8 cellular contexts compared by ENCODE assay signal in the genomic region with DNA sequence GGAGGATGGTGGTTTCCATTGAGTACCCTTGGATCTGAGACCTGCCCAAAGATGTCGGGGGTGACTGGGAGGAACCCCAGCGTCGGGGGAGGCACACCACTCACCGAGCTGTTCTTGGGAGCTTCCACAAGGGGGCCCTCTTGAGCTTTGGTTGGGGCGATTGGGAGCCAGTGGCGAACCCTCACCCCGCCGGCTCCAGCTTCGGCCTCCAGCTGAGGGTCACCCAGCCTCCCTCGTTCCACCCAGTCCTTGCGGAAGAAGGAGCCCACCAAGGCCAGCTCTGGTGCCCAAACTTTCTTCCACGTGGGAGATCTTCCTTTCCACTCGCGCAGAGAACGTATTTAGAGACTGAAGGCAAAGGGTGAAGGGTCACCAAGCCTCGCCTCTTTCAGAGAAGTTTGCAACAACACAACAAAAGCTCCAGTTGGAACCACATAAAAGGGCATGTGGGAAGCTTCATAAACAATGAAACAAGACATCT. TPM values are rescaled to one million over a fixed set of nuclear protein-coding genes. Genes with fewer than 3 reads are reported as not detected.
DNase-seq lines count a peak whose midpoint lies in the region; ATAC-seq and TF ChIP-seq lines count a peak whose summit lies in the region.

No MANE protein-coding gene starts in this region.

- H3K4me3 ChIP-seq in OCI-LY7 (ENCODE audit: low read depth, low read length, poor library complexity, severe bottlenecking) (no peak overlapping the region), iPS-20b (ENCODE audit: low read length) (no peak overlapping the region; the same call in 1 of the 2 replicates)

- no peaks in the 10 kb centered on the region for H3K9me2 ChIP-seq in OCI-LY7 (ENCODE audit: insufficient read depth, low read length)

- no peaks in the 10 kb centered on the region for H3K79me2 ChIP-seq in OCI-LY7 (ENCODE audit: insufficient read depth, low read depth, low read length)

- TF ChIP-seq CTCF in GM12874 (IDR thresholded peaks at IDR 0.05; ENCODE audit: insufficient read depth, low read depth, low read length) (peak; percentile 26; the same call in 1 of the 2 replicates), OCI-LY7 (conservative IDR thresholded peaks at IDR 0.05; ENCODE audit: low read length) (peak; percentile 66)

- no peak overlapping the region for H3K4me3 Mint-ChIP-seq in activated naive CD8-positive, alpha-beta T cell treated with anti-CD3 and anti-CD28 coated beads for 36 hours
- no peak overlapping the region for H3K4me3 Mint-ChIP-seq in immature natural killer cell

- H3K4me1 Mint-ChIP-seq in activated naive CD8-positive, alpha-beta T cell treated with anti-CD3 and anti-CD28 coated beads for 36 hours: peaks cover 4% of the 10 kb centered on the region
- H3K4me1 Mint-ChIP-seq in immature natural killer cell: no peaks in the 10 kb centered on the region

- H3K27ac Mint-ChIP-seq in activated naive CD8-positive, alpha-beta T cell treated with anti-CD3 and anti-CD28 coated beads for 36 hours: no peak overlapping the region
- no peak overlapping the region for H3K27ac Mint-ChIP-seq in immature natural killer cell

- H3K4me1 ChIP-seq in OCI-LY7 (ENCODE audit: insufficient read depth, low read length, poor library complexity, severe bottlenecking) (no peaks in the 10 kb centered on the region), iPS-20b (ENCODE audit: insufficient read depth, low read length) (peaks cover 7% of the 10 kb centered on the region; the same call in 1 of the 2 replicates)

- H3K27me3 Mint-ChIP-seq in activated naive CD8-positive, alpha-beta T cell treated with anti-CD3 and anti-CD28 coated beads for 36 hours: peaks cover 14% of the 10 kb centered on the region
- peaks cover 6 to 9% (median 7%) of the 10 kb centered on the region in 3 donors for H3K27me3 Mint-ChIP-seq in immature natural killer cell (ENCODE audit: low read depth in 3 of 3)

- CTCF ChIA-PET in OCI-LY7 (lab: Charles Lee; ENCODE audit: unreplicated experiment): interaction anchor here (1.0 kb wide), 1 partner anchor 10 kb away, joined by 3 read pairs; no protein-coding TSS in a partner anchor

- no peaks in the 10 kb centered on the region for H4K20me1 ChIP-seq in OCI-LY7 (ENCODE audit: insufficient read depth, low read length)

- H3K27ac ChIP-seq in OCI-LY7 (ENCODE audit: low read depth, low read length, poor library complexity, severe bottlenecking) (no peak overlapping the region), iPS-20b (ENCODE audit: low read length) (no peak overlapping the region)

- DNase-seq in OCI-LY7 (ENCODE audit: low spot score) (peak; percentile 6), NCI-H146 (lab: John Stamatoyannopoulos, UW) (no peak), immature natural killer cell (no peak)
- DNase-seq in activated naive CD8-positive, alpha-beta T cell treated with anti-CD3 and anti-CD28 coated beads for 36 hours: peak; percentile 65
- peak; percentile 37 for DNase-seq in stimulated activated CD4-positive, alpha-beta T cell treated with anti-CD3 and anti-CD28 coated beads, Interleukin-2, amount 100 ng/mL, for 4 hours (ENCODE audit: low read depth)

- H3K9me3 Mint-ChIP-seq in activated naive CD8-positive, alpha-beta T cell treated with anti-CD3 and anti-CD28 coated beads for 36 hours: peaks cover 18% of the 10 kb centered on the region
- peaks cover 7 to 15% (median 11%) of the 10 kb centered on the region in 6 donors for H3K9me3 Mint-ChIP-seq in immature natural killer cell

- POLR2A ChIA-PET in OCI-LY7 (lab: Charles Lee): no interaction called here

- no peak overlapping the region for H3K4me2 ChIP-seq in OCI-LY7 (ENCODE audit: low read length)

- intact Hi-C loops in OCI-LY7 (cut with micrococcal nuclease; ENCODE audit: unreplicated experiment): no loop called here

- peaks cover 10% of the 10 kb centered on the region for H3K36me3 Mint-ChIP-seq in activated naive CD8-positive, alpha-beta T cell treated with anti-CD3 and anti-CD28 coated beads for 36 hours
- peaks cover 14 to 15% (median 15%) of the 10 kb centered on the region in 3 donors for H3K36me3 Mint-ChIP-seq in immature natural killer cell

- H3K27me3 ChIP-seq in iPS-20b (ENCODE audit: insufficient read depth, low read length): no peaks in the 10 kb centered on the region; the same call in 1 of the 2 replicates

- BruUV-seq in OCI-LY7 (replicated peaks; lab: Mats Ljungman, UMichigan): no TSS peak

- H3K36me3 ChIP-seq in OCI-LY7 (ENCODE audit: insufficient read depth, low read length) (no peaks in the 10 kb centered on the region), iPS-20b (ENCODE audit: insufficient read depth, low read depth, low read length) (no peaks in the 10 kb centered on the region)

- H3K9ac ChIP-seq in iPS-20b (ENCODE audit: low read depth, low read length): peak overlapping the region; percentile 58; the same call in 1 of the 2 replicates

- H2AFZ ChIP-seq in OCI-LY7 (ENCODE audit: low read length): no peak overlapping the region

- ATAC-seq in HG03432 (IDR thresholded peaks at IDR 0.05; ENCODE audit: unreplicated experiment): no peak

- H3K9me3 ChIP-seq in OCI-LY7 (ENCODE audit: low read length): peaks cover 15% of the 10 kb centered on the region
- H3K9me3 ChIP-seq in iPS-20b (ENCODE audit: insufficient read depth, low read depth, low read length): peaks cover 21% of the 10 kb centered on the region

RNA-seq across cellular contexts. Expression of gene APCDD1L, which starts 33.6 kb away (rescaled TPM):
- total RNA-seq in OCI-LY7 (2014; rRNA removed; shearing (Covaris generic)): not detected in 2 replicates
- total RNA-seq in OCI-LY7 (2022): not detected in 2 replicates
- not detected for total RNA-seq in activated naive CD8-positive, alpha-beta T cell treated with anti-CD3 and anti-CD28 coated beads for 36 hours
- polyA plus RNA-seq in immature natural killer cell: not detected

Comparison
In these comparisons a context has a peak if more than half of its experiments do, and no peak if none do; other contexts are left out.
1. DNase-seq: peak in OCI-LY7 (single experiment), activated naive CD8-positive, alpha-beta T cell treated with anti-CD3 and anti-CD28 coated beads for 36 hours (single experiment) and stimulated activated CD4-positive, alpha-beta T cell treated with anti-CD3 and anti-CD28 coated beads, Interleukin-2, amount 100 ng/mL, for 4 hours (single experiment); none in NCI-H146 (single experiment) and immature natural killer cell (0 of 3).